Comparison of ENCODE assay signal across 15 cellular contexts in genomic region chr6:104943781-104944180, GRCh38. TPM values are rescaled to one million over a fixed set of nuclear protein-coding genes. Genes with fewer than 3 reads are reported as not detected.
DNase-seq lines count a peak whose midpoint lies in the region; ATAC-seq, FAIRE-seq and TF ChIP-seq lines count a peak whose summit lies in the region.
"Had no signal": no experiment of that assay in that cellular context is flagged by ENCODE, and none has a peak within 500 bp of the region (broad histone marks: within the 10 kb centered on the region; RNA-seq: fewer than 3 reads in every experiment).

No MANE protein-coding gene starts in this region.

- no peak overlapping the region for H3K27ac Mint-ChIP-seq in nephron progenitor cell
- H3K27ac Mint-ChIP-seq in activated T-cell treated with anti-CD3 and anti-CD28 coated beads, Interleukin-2, amount 50 U/mL, for 72 hours, result no peak overlapping the region
- no peak overlapping the region for H3K27ac Mint-ChIP-seq in Calu3 (ENCODE audit: unreplicated experiment)
- H3K27ac Mint-ChIP-seq: activated B cell treated with CpG ODN at 0.5 μM for 24 hours; activated T-helper 2 cell treated with anti-CD3 and anti-CD28 coated beads, Interferon-gamma antibody, Interleukin-2, Interleukin-4, amounts not matched to agents 10 μg/mL and 5 μg/mL and 100 μg/mL, durations not matched to agents 14 hours and 24 hours and 36 hours had no signal

- intact Hi-C loops in Calu3 (cut with micrococcal nuclease; ENCODE audit: unreplicated experiment), result loop anchor here (2.0 kb wide), 1 partner anchor 135 kb away; no protein-coding TSS in a partner anchor

- H3K4me1 Mint-ChIP-seq in nephron progenitor cell (peaks cover 19% of the 10 kb centered on the region), Calu3 (ENCODE audit: low read depth, unreplicated experiment) (no peaks in the 10 kb centered on the region)
- peaks cover 7% of the 10 kb centered on the region for H3K4me1 Mint-ChIP-seq in activated T-cell treated with anti-CD3 and anti-CD28 coated beads, Interleukin-2, amount 50 U/mL, for 72 hours (ENCODE audit: low read depth)

- H3K27me3 Mint-ChIP-seq in nephron progenitor cell (ENCODE audit: low read depth, poor library complexity), result no peaks in the 10 kb centered on the region
- H3K27me3 Mint-ChIP-seq in activated T-cell treated with anti-CD3 and anti-CD28 coated beads, Interleukin-2, amount 50 U/mL, for 72 hours (ENCODE audit: low read depth), result peaks cover 34% of the 10 kb centered on the region
- no peaks in the 10 kb centered on the region for H3K27me3 Mint-ChIP-seq in Calu3 (ENCODE audit: unreplicated experiment)

- H3K9me3 Mint-ChIP-seq in nephron progenitor cell (peaks cover 14% of the 10 kb centered on the region), Calu3 (ENCODE audit: low read depth, unreplicated experiment) (no peaks in the 10 kb centered on the region)
- no peaks in the 10 kb centered on the region for H3K9me3 Mint-ChIP-seq in activated T-cell treated with anti-CD3 and anti-CD28 coated beads, Interleukin-2, amount 50 U/mL, for 72 hours
- H3K9me3 Mint-ChIP-seq: activated B cell treated with CpG ODN at 0.5 μM for 24 hours; activated T-helper 2 cell treated with anti-CD3 and anti-CD28 coated beads, Interferon-gamma antibody, Interleukin-2, Interleukin-4, amounts not matched to agents 10 μg/mL and 5 μg/mL and 100 μg/mL, durations not matched to agents 14 hours and 24 hours and 36 hours had no signal

- H3K36me3 ChIP-seq in bronchial epithelial cell (ENCODE audit: control insufficient read depth, insufficient read depth, low read length), result no peaks in the 10 kb centered on the region

- H3K4me3 Mint-ChIP-seq in nephron progenitor cell (no peak overlapping the region), Calu3 (ENCODE audit: low read depth, unreplicated experiment) (no peak overlapping the region)
- no peak overlapping the region for H3K4me3 Mint-ChIP-seq in activated T-cell treated with anti-CD3 and anti-CD28 coated beads, Interleukin-2, amount 50 U/mL, for 72 hours
- H3K4me3 Mint-ChIP-seq: activated B cell treated with CpG ODN at 0.5 μM for 24 hours had no signal

- ATAC-seq in activated T-cell treated with anti-CD3 and anti-CD28 coated beads, Interleukin-2, amount 50 U/mL, for 72 hours (replicated peaks in 1 of 2), result no peak

- no peak overlapping the region for H3K4me3 ChIP-seq in bronchial epithelial cell (ENCODE audit: low read depth, low read length)

- CTCF ChIA-PET in Calu3 (lab: Charles Lee), result no interaction called here

- DNase-seq in SIG-M5 treated with dmso at 0.1 percent for 504 hours (lab: John Stamatoyannopoulos, UW; ENCODE audit: unreplicated experiment), result peak; percentile 22
- no peak for DNase-seq in SIG-M5 (lab: John Stamatoyannopoulos, UW)
- DNase-seq in NCI-H2227 treated with DMSO at 0.1 percent for 48 hours (lab: John Stamatoyannopoulos, UW), result peak; percentile 37
- peak; percentile 29 for DNase-seq in bronchial epithelial cell (ENCODE audit: low read depth)
- DNase-seq in nephron progenitor cell, result peak; percentile 65
- no peak for DNase-seq in stimulated activated CD4-positive, alpha-beta T cell treated with anti-CD3 and anti-CD28 coated beads, Interleukin-4, amount 100 ng/mL, for 24 hours
- DNase-seq in activated T-cell treated with anti-CD3 and anti-CD28 coated beads, Interleukin-2, amount 50 U/mL, for 72 hours, result no peak
- no peak for DNase-seq in Calu3
- DNase-seq: activated B cell treated with CpG ODN at 0.5 μM for 24 hours, cortex of kidney, head of caudate nucleus had no signal

- H3K36me3 Mint-ChIP-seq in nephron progenitor cell (ENCODE audit: low read depth) (peaks cover 11% of the 10 kb centered on the region), Calu3 (ENCODE audit: insufficient read depth, unreplicated experiment) (peaks cover 8% of the 10 kb centered on the region)
- H3K36me3 Mint-ChIP-seq in activated T-cell treated with anti-CD3 and anti-CD28 coated beads, Interleukin-2, amount 50 U/mL, for 72 hours (ENCODE audit: insufficient read depth in 2 of 2), result peaks cover 0 to 4% of the 10 kb centered on the region in 2 donors

- no peak for TF ChIP-seq CTCF in bronchial epithelial cell (IDR thresholded peaks at IDR 0.05; ENCODE audit: insufficient read depth, low read length, severe bottlenecking)
- TF ChIP-seq CTCF in nephron progenitor cell (IDR thresholded peaks at IDR 0.05), result no peak
- no peak for TF ChIP-seq CTCF in Calu3 (IDR thresholded peaks at IDR 0.05; ENCODE audit: unreplicated experiment)

- BruUV-seq in Calu3 (replicated peaks; lab: Mats Ljungman, UMichigan), result no TSS peak

- H3K27me3 ChIP-seq in bronchial epithelial cell (ENCODE audit: control insufficient read depth, insufficient read depth, low read length), result peaks cover 14% of the 10 kb centered on the region

- FAIRE-seq in bronchial epithelial cell (lab: Jason Lieb, UNC), result no peak

RNA-seq across cellular contexts. Expression of gene LIN28B, which starts 13.1 kb away (rescaled TPM):
- total RNA-seq in bronchial epithelial cell (not detected in 2 replicates), Calu3 (2022) (not detected in 2 replicates)
- total RNA-seq in activated T-cell treated with anti-CD3 and anti-CD28 coated beads, Interleukin-2, amount 50 U/mL, for 72 hours, result not detected
- total RNA-seq: activated B cell treated with CpG ODN at 0.5 μM for 24 hours, HT-29, mesenteric fat pad, OCI-LY7 had no signal

Comparison
In these comparisons a context has a peak if more than half of its experiments do, and no peak if none do; other contexts are left out.
1. DNase-seq: peak in SIG-M5 treated with dmso at 0.1 percent for 504 hours (single experiment), NCI-H2227 treated with DMSO at 0.1 percent for 48 hours (single experiment), bronchial epithelial cell (single experiment) and nephron progenitor cell (single experiment); none in SIG-M5 (single experiment), stimulated activated CD4-positive, alpha-beta T cell treated with anti-CD3 and anti-CD28 coated beads, Interleukin-4, amount 100 ng/mL, for 24 hours (single experiment), activated T-cell treated with anti-CD3 and anti-CD28 coated beads, Interleukin-2, amount 50 U/mL, for 72 hours (0 of 2) and Calu3 (single experiment).